Comparison of ENCODE assay signal across 8 cellular contexts in the genomic region with DNA sequence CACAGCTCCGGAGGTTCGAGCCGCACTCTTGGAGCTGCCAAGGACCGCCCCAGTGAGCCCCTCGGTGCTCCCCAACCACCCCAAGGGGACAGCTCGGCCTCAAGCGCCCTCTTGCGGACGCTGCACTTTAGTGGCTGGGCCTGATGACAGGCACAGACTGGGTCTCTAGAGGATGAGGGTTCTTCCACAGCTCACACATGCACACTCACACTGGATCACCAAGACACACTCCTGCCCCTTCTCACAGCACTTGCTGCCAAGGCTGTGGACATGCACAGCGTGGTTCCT.
DNase-seq lines count a peak whose midpoint lies in the region; ATAC-seq and TF ChIP-seq lines count a peak whose summit lies in the region.

No MANE protein-coding gene starts in this region.

- H3K9me3 ChIP-seq in DOHH2 (ENCODE audit: control insufficient read depth, insufficient read depth, low read length) (no peaks in the 10 kb centered on the region), HUES6 (ENCODE audit: control insufficient read depth, insufficient read depth, low read depth, low read length) (no peaks in the 10 kb centered on the region)

- H3F3A ChIP-seq in DOHH2 (ENCODE audit: control insufficient read depth, insufficient read depth) = no peaks in the 10 kb centered on the region

- H3K27ac ChIP-seq in DOHH2 (ENCODE audit: low read depth, low read length) (no peak overlapping the region), HUES6 (ENCODE audit: low read depth, low read length) (no peak overlapping the region)

- H3K9me2 ChIP-seq in DOHH2 (replicated peaks; ENCODE audit: control insufficient read depth, low read length) = no peaks in the 10 kb centered on the region

- TF ChIP-seq CTCF in DOHH2 (IDR thresholded peaks at IDR 0.05; ENCODE audit: low read depth, low read length, poor library complexity, severe bottlenecking) = peak; percentile 80

- H4K20me1 ChIP-seq in DOHH2 (ENCODE audit: control insufficient read depth, insufficient read depth, low read depth, low read length) = no peaks in the 10 kb centered on the region

- no peaks in the 10 kb centered on the region for H3K79me2 ChIP-seq in DOHH2 (ENCODE audit: control insufficient read depth, low read length)

- DNase-seq in activated T-cell treated with anti-CD3 and anti-CD28 coated beads, Interleukin-2, amount 50 U/mL, for 1 hour = peak; percentile 28
- DNase-seq in left kidney (ENCODE audit: low read depth, low spot score) (peak; percentile 71), NCI-H1417 treated with DMSO at 0.1 percent for 48 hours (lab: John Stamatoyannopoulos, UW) (no peak), DMS114 treated with DMSO at 0.1 percent for 48 hours (lab: John Stamatoyannopoulos, UW; ENCODE audit: unreplicated experiment) (no peak)

- no peak overlapping the region for H3K4me3 ChIP-seq in DOHH2 (ENCODE audit: low read length)
- H3K4me3 ChIP-seq in HUES6 (ENCODE audit: low read depth, low read length) = peak overlapping the region; percentile 68; the same call in 1 of the 2 replicates

- H3K36me3 ChIP-seq in DOHH2 (ENCODE audit: control insufficient read depth, low read length) (no peaks in the 10 kb centered on the region), HUES6 (ENCODE audit: control insufficient read depth, insufficient read depth, low read length) (no peaks in the 10 kb centered on the region)

- H3K27me3 ChIP-seq in DOHH2 (ENCODE audit: control insufficient read depth, low read length) (no peaks in the 10 kb centered on the region), HUES6 (ENCODE audit: control insufficient read depth, insufficient read depth, low read length) (peaks cover 50% of the 10 kb centered on the region)

- H3K4me2 ChIP-seq in DOHH2 (ENCODE audit: low read length) = no peak overlapping the region

- H3K4me1 ChIP-seq in DOHH2 (ENCODE audit: control insufficient read depth, low read length) = no peaks in the 10 kb centered on the region
- H3K4me1 ChIP-seq in HUES6 (ENCODE audit: control insufficient read depth, insufficient read depth, low read length) = peaks cover 20% of the 10 kb centered on the region; the same call in 1 of the 2 replicates

- ATAC-seq in HG02610 (IDR thresholded peaks at IDR 0.05; ENCODE audit: unreplicated experiment) (no peak), HG03108 (IDR thresholded peaks at IDR 0.05; ENCODE audit: unreplicated experiment) (no peak)

- H3K9ac ChIP-seq in HUES6 (ENCODE audit: low read length) = no peak overlapping the region

Comparison
In these comparisons a context has a peak if more than half of its experiments do, and no peak if none do; other contexts are left out.
1. DNase-seq: peak in activated T-cell treated with anti-CD3 and anti-CD28 coated beads, Interleukin-2, amount 50 U/mL, for 1 hour (single experiment) and left kidney (single experiment); none in NCI-H1417 treated with DMSO at 0.1 percent for 48 hours (single experiment) and DMS114 treated with DMSO at 0.1 percent for 48 hours (single experiment).